ENCODE assay signal across 8 cellular contexts in the genomic region with DNA sequence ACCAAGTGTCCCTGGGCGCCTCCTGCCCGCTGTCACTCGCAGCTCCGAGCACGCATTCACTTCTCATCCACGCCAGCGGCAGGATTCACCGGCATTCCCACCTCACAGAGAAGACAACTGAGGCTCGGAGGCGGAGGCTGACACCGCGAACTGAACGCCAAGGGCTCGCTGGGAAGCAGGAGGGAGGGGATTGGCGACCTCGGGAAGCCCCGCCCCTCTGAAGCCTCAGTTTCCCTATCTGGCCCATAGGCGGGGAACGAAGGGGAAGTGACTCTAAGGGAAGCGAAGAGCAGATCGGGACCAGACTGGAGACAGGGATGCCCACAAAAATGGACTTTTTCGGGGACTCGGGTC. TPM values are rescaled to one million over a fixed set of nuclear protein-coding genes. Genes with fewer than 3 reads are reported as not detected.
DNase-seq lines count a peak whose midpoint lies in the region; ATAC-seq and TF ChIP-seq lines count a peak whose summit lies in the region.

No MANE protein-coding gene starts in this region.

- intact Hi-C loops in activated T-helper 1 cell treated with anti-CD3 and anti-CD28 coated beads, Interleukin-12 subunit alpha, Interleukin-12 subunit beta, Interleukin-2, Interleukin-4 antibody, amounts not matched to agents 30 ng/mL and 10 ng/mL and 1 ng/mL, durations not matched to agents 14 hours and 24 hours and 36 hours (cut with micrococcal nuclease) = loop anchor here (1.0 to 2.0 kb wide), 7 partner anchors 10 to 955 kb away; a partner anchor contains a TSS

- DNase-seq in T-helper 1 cell (no peak), right atrium auricular region (ENCODE audit: low spot score) (no peak), cortex of kidney (lab: John Stamatoyannopoulos, UW) (no peak), cerebellum (ENCODE audit: low spot score) (no peak)
- no peak for DNase-seq in activated T-helper 1 cell treated with anti-CD3 and anti-CD28 coated beads, Interleukin-12 subunit alpha, Interleukin-12 subunit beta, Interleukin-2, Interleukin-4 antibody, amounts not matched to agents 30 ng/mL and 10 ng/mL and 1 ng/mL, durations not matched to agents 14 hours and 24 hours and 36 hours (ENCODE audit: low spot score)

- H3K27me3 Mint-ChIP-seq in T-helper 1 cell treated with Interleukin-12 subunit alpha and Interleukin-12 subunit beta and Interleukin-4 antibody, amounts not matched to agents 30 μg/mL and 1 μg/mL, for 36 hours (ENCODE audit: low read depth) = peaks cover 11% of the 10 kb centered on the region
- peaks cover 3% of the 10 kb centered on the region for H3K27me3 Mint-ChIP-seq in activated T-helper 1 cell treated with anti-CD3 and anti-CD28 coated beads, Interleukin-12 subunit alpha, Interleukin-12 subunit beta, Interleukin-2, Interleukin-4 antibody, amounts not matched to agents 30 ng/mL and 10 ng/mL and 1 ng/mL, durations not matched to agents 14 hours and 24 hours and 36 hours (ENCODE audit: insufficient read depth)

- H3K36me3 ChIP-seq in right atrium auricular region (peaks cover 12% of the 10 kb centered on the region), rectal smooth muscle tissue (ENCODE audit: control insufficient read depth, insufficient read depth, low read length) (no peaks in the 10 kb centered on the region)

- no peaks in the 10 kb centered on the region for H3K9me3 ChIP-seq in right atrium auricular region

- no peak for ATAC-seq in HG02763 (IDR thresholded peaks at IDR 0.05; ENCODE audit: unreplicated experiment)

- H3K4me3 ChIP-seq in right atrium auricular region = peak overlapping the region; percentile 90 to 92
- H3K4me3 ChIP-seq in rectal smooth muscle tissue (ENCODE audit: low read length) = peak overlapping the region; percentile 98

- H3K4me1 Mint-ChIP-seq in T-helper 1 cell treated with Interleukin-12 subunit alpha and Interleukin-12 subunit beta and Interleukin-4 antibody, amounts not matched to agents 30 μg/mL and 1 μg/mL, for 36 hours (ENCODE audit: low read depth) = peaks cover 17% of the 10 kb centered on the region
- H3K4me1 Mint-ChIP-seq in activated T-helper 1 cell treated with anti-CD3 and anti-CD28 coated beads, Interleukin-12 subunit alpha, Interleukin-12 subunit beta, Interleukin-2, Interleukin-4 antibody, amounts not matched to agents 30 ng/mL and 10 ng/mL and 1 ng/mL, durations not matched to agents 14 hours and 24 hours and 36 hours (ENCODE audit: low read depth) = peaks cover 19% of the 10 kb centered on the region

- H3K27me3 ChIP-seq in right atrium auricular region = no peaks in the 10 kb centered on the region
- no peaks in the 10 kb centered on the region for H3K27me3 ChIP-seq in rectal smooth muscle tissue (ENCODE audit: control insufficient read depth, insufficient read depth, low read length)

- H3K27ac ChIP-seq in right atrium auricular region = peak overlapping the region; percentile 91 to 95
- peak overlapping the region; percentile 89 for H3K27ac ChIP-seq in rectal smooth muscle tissue (ENCODE audit: low read depth, low read length)

- peaks cover 0 to 27% of the 10 kb centered on the region in 2 donors for H3K4me1 ChIP-seq in right atrium auricular region
- peaks cover 8% of the 10 kb centered on the region for H3K4me1 ChIP-seq in rectal smooth muscle tissue (ENCODE audit: control insufficient read depth, insufficient read depth, low read length)

- peak overlapping the region; percentile 88 for H3K27ac Mint-ChIP-seq in T-helper 1 cell treated with Interleukin-12 subunit alpha and Interleukin-12 subunit beta and Interleukin-4 antibody, amounts not matched to agents 30 μg/mL and 1 μg/mL, for 36 hours
- peak overlapping the region; percentile 94 for H3K27ac Mint-ChIP-seq in activated T-helper 1 cell treated with anti-CD3 and anti-CD28 coated beads, Interleukin-12 subunit alpha, Interleukin-12 subunit beta, Interleukin-2, Interleukin-4 antibody, amounts not matched to agents 30 ng/mL and 10 ng/mL and 1 ng/mL, durations not matched to agents 14 hours and 24 hours and 36 hours

- TF ChIP-seq CTCF in right atrium auricular region (IDR thresholded peaks at IDR 0.05) = no peak

- no peaks in the 10 kb centered on the region for H3K36me3 Mint-ChIP-seq in T-helper 1 cell treated with Interleukin-12 subunit alpha and Interleukin-12 subunit beta and Interleukin-4 antibody, amounts not matched to agents 30 μg/mL and 1 μg/mL, for 36 hours (ENCODE audit: low read depth)
- peaks cover 1% of the 10 kb centered on the region for H3K36me3 Mint-ChIP-seq in activated T-helper 1 cell treated with anti-CD3 and anti-CD28 coated beads, Interleukin-12 subunit alpha, Interleukin-12 subunit beta, Interleukin-2, Interleukin-4 antibody, amounts not matched to agents 30 ng/mL and 10 ng/mL and 1 ng/mL, durations not matched to agents 14 hours and 24 hours and 36 hours (ENCODE audit: low read depth)

- H3K9me3 Mint-ChIP-seq in T-helper 1 cell treated with Interleukin-12 subunit alpha and Interleukin-12 subunit beta and Interleukin-4 antibody, amounts not matched to agents 30 μg/mL and 1 μg/mL, for 36 hours = no peaks in the 10 kb centered on the region
- H3K9me3 Mint-ChIP-seq in activated T-helper 1 cell treated with anti-CD3 and anti-CD28 coated beads, Interleukin-12 subunit alpha, Interleukin-12 subunit beta, Interleukin-2, Interleukin-4 antibody, amounts not matched to agents 30 ng/mL and 10 ng/mL and 1 ng/mL, durations not matched to agents 14 hours and 24 hours and 36 hours = no peaks in the 10 kb centered on the region

- peak overlapping the region; percentile 96 for H3K9ac ChIP-seq in rectal smooth muscle tissue (ENCODE audit: low read length)

- peak overlapping the region; percentile 81 for H3K4me3 Mint-ChIP-seq in T-helper 1 cell treated with Interleukin-12 subunit alpha and Interleukin-12 subunit beta and Interleukin-4 antibody, amounts not matched to agents 30 μg/mL and 1 μg/mL, for 36 hours
- peak overlapping the region; percentile 99 for H3K4me3 Mint-ChIP-seq in activated T-helper 1 cell treated with anti-CD3 and anti-CD28 coated beads, Interleukin-12 subunit alpha, Interleukin-12 subunit beta, Interleukin-2, Interleukin-4 antibody, amounts not matched to agents 30 ng/mL and 10 ng/mL and 1 ng/mL, durations not matched to agents 14 hours and 24 hours and 36 hours

RNA-seq across cellular contexts. Expression of a gene that starts 0.3 kb away (rescaled TPM):
- total RNA-seq in activated T-helper 1 cell treated with anti-CD3 and anti-CD28 coated beads, Interleukin-12 subunit alpha, Interleukin-12 subunit beta, Interleukin-2, Interleukin-4 antibody, amounts not matched to agents 30 ng/mL and 10 ng/mL and 1 ng/mL, durations not matched to agents 14 hours and 24 hours and 36 hours = 57.4 and 60.6 TPM in 2 replicates
- total RNA-seq in right atrium auricular region = 10 to 100 TPM; 87.7 to 98.8 TPM
- total RNA-seq in cerebellum = 12.2 TPM

RNA-seq across cellular contexts. Expression of a gene that starts 0.8 kb away (rescaled TPM):
- total RNA-seq in activated T-helper 1 cell treated with anti-CD3 and anti-CD28 coated beads, Interleukin-12 subunit alpha, Interleukin-12 subunit beta, Interleukin-2, Interleukin-4 antibody, amounts not matched to agents 30 ng/mL and 10 ng/mL and 1 ng/mL, durations not matched to agents 14 hours and 24 hours and 36 hours = 1.9 TPM in 2 replicates
- total RNA-seq in right atrium auricular region = 10 to 100 TPM; 10.3 to 12.6 TPM
- 15.0 TPM for total RNA-seq in cerebellum

RNA-seq across cellular contexts. Expression of a gene that starts 10.0 kb away (rescaled TPM):
- 1,000 and 1,001 TPM in 2 replicates for total RNA-seq in activated T-helper 1 cell treated with anti-CD3 and anti-CD28 coated beads, Interleukin-12 subunit alpha, Interleukin-12 subunit beta, Interleukin-2, Interleukin-4 antibody, amounts not matched to agents 30 ng/mL and 10 ng/mL and 1 ng/mL, durations not matched to agents 14 hours and 24 hours and 36 hours
- total RNA-seq in right atrium auricular region = 100 to 1,000 TPM; 222 to 483 TPM
- 159 TPM for total RNA-seq in cerebellum

RNA-seq across cellular contexts. Expression of a gene that starts 39.9 kb away (rescaled TPM):
- total RNA-seq in activated T-helper 1 cell treated with anti-CD3 and anti-CD28 coated beads, Interleukin-12 subunit alpha, Interleukin-12 subunit beta, Interleukin-2, Interleukin-4 antibody, amounts not matched to agents 30 ng/mL and 10 ng/mL and 1 ng/mL, durations not matched to agents 14 hours and 24 hours and 36 hours = 180 and 186 TPM in 2 replicates
- total RNA-seq in right atrium auricular region (10 to 100 TPM; 65.0 to 65.4 TPM), cerebellum (27.9 TPM)

RNA-seq across cellular contexts. Expression of a gene that starts 40.4 kb away (rescaled TPM):
- not detected in 2 replicates for total RNA-seq in activated T-helper 1 cell treated with anti-CD3 and anti-CD28 coated beads, Interleukin-12 subunit alpha, Interleukin-12 subunit beta, Interleukin-2, Interleukin-4 antibody, amounts not matched to agents 30 ng/mL and 10 ng/mL and 1 ng/mL, durations not matched to agents 14 hours and 24 hours and 36 hours
- not detected for total RNA-seq in right atrium auricular region
- 0.27 TPM for total RNA-seq in cerebellum
